Comparison of ENCODE assay signal across 8 cellular contexts in the genomic region with DNA sequence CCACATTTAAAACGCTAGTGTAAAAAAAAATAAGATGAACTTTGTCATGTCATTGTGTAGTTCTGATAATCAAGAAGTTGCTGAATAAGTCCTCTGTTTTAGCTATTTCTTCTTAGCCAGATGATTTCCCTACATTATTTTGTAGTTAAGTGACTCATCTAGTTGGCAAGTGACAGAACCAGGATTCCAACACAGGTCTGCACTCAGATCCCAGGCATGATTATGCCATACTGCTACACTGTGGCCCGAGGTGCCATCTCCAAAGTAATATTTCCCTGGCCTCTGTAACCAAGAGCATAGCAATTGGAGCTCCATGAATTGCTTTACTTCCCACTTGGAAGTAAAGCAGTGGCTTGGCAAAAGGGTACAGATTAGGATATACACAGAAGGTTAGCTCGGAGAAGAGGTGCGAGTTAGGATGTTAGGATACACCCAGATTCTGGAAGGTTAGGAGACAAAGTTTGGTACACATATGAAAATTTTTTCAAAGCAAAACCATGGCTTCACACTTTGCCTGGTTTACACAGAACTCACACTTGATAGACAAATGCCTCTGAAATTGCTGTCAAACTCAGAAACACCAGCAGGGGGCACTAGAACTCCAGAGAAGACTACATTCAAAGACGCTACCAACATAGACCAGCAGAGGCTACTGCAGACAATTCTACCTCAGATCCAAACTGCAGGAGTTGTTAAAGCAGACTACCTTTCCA. TPM values are rescaled to one million over a fixed set of nuclear protein-coding genes. Genes with fewer than 3 reads are reported as not detected.
DNase-seq lines count a peak whose midpoint lies in the region; ATAC-seq lines count a peak whose summit lies in the region.

No MANE protein-coding gene starts in this region.

- CTCF ChIA-PET in activated CD4-positive, alpha-beta memory T cell treated with anti-CD3 and anti-CD28 coated beads, Interleukin-2, amount 10 ng/mL, durations not matched to agents 7 days and 5 days (lab: Charles Lee): interaction anchor here (0.8 to 5.0 kb wide), 5 partner anchors 11 to 520 kb away, joined by 3 to 35 read pairs (median 7); no protein-coding TSS in a partner anchor

- no peaks in the 10 kb centered on the region for H3K4me1 ChIP-seq in CD4-positive, CD25-positive, alpha-beta regulatory T cell (ENCODE audit: control insufficient read depth, insufficient read depth, low read length, poor library complexity, severe bottlenecking)

- H3K9me3 Mint-ChIP-seq in CD4-positive, CD25-positive, alpha-beta regulatory T cell: peaks cover 0 to 1% (median 0%) of the 10 kb centered on the region in 7 donors
- no peaks in the 10 kb centered on the region for H3K9me3 Mint-ChIP-seq in activated CD4-positive, alpha-beta memory T cell treated with anti-CD3 and anti-CD28 coated beads, Interleukin-2, amount 10 ng/mL, durations not matched to agents 7 days and 5 days
- H3K9me3 Mint-ChIP-seq in effector memory CD8-positive, alpha-beta T cell: no peaks in the 10 kb centered on the region

- H3K4me3 ChIP-seq in CD4-positive, CD25-positive, alpha-beta regulatory T cell (ENCODE audit: low read depth, low read length): no peak overlapping the region

- POLR2A ChIA-PET in activated CD4-positive, alpha-beta memory T cell treated with anti-CD3 and anti-CD28 coated beads, Interleukin-2, amount 10 ng/mL, durations not matched to agents 7 days and 5 days (lab: Charles Lee): no interaction called here

- DNase-seq in CD4-positive, CD25-positive, alpha-beta regulatory T cell: peak; percentile 22 to 82 (median 64)
- DNase-seq in NCI-H774 (lab: John Stamatoyannopoulos, UW): peak; percentile 30
- peak; percentile 60 for DNase-seq in activated CD4-positive, alpha-beta memory T cell treated with anti-CD3 and anti-CD28 coated beads, Interleukin-2, amount 10 ng/mL, durations not matched to agents 7 days and 5 days
- DNase-seq in effector memory CD8-positive, alpha-beta T cell: peak; percentile 21 to 44 (median 35)
- peak; percentile 69 for DNase-seq in midbrain (lab: John Stamatoyannopoulos, UW)
- DNase-seq in stimulated activated naive CD4-positive, alpha-beta T cell treated with Interleukin-2 at 50 U/mL for 16 hours (lab: John Stamatoyannopoulos, UW): peak; percentile 30

- no peaks in the 10 kb centered on the region for H3K4me1 Mint-ChIP-seq in CD4-positive, CD25-positive, alpha-beta regulatory T cell
- no peaks in the 10 kb centered on the region for H3K4me1 Mint-ChIP-seq in activated CD4-positive, alpha-beta memory T cell treated with anti-CD3 and anti-CD28 coated beads, Interleukin-2, amount 10 ng/mL, durations not matched to agents 7 days and 5 days
- H3K4me1 Mint-ChIP-seq in effector memory CD8-positive, alpha-beta T cell (ENCODE audit: low read depth in 2 of 2): no peaks in the 10 kb centered on the region

- H3K9me3 ChIP-seq in CD4-positive, CD25-positive, alpha-beta regulatory T cell (ENCODE audit: control insufficient read depth in 2 of 2, low read length in 2 of 2): no peaks in the 10 kb centered on the region

- no peak overlapping the region for H3K27ac Mint-ChIP-seq in CD4-positive, CD25-positive, alpha-beta regulatory T cell
- no peak overlapping the region for H3K27ac Mint-ChIP-seq in activated CD4-positive, alpha-beta memory T cell treated with anti-CD3 and anti-CD28 coated beads, Interleukin-2, amount 10 ng/mL, durations not matched to agents 7 days and 5 days
- H3K27ac Mint-ChIP-seq in effector memory CD8-positive, alpha-beta T cell: no peak overlapping the region

- no peak overlapping the region for H3K4me3 Mint-ChIP-seq in CD4-positive, CD25-positive, alpha-beta regulatory T cell
- no peak overlapping the region for H3K4me3 Mint-ChIP-seq in activated CD4-positive, alpha-beta memory T cell treated with anti-CD3 and anti-CD28 coated beads, Interleukin-2, amount 10 ng/mL, durations not matched to agents 7 days and 5 days
- no peak overlapping the region for H3K4me3 Mint-ChIP-seq in effector memory CD8-positive, alpha-beta T cell

- H3K27me3 ChIP-seq in CD4-positive, CD25-positive, alpha-beta regulatory T cell (ENCODE audit: control insufficient read depth, insufficient read depth, low read length): no peaks in the 10 kb centered on the region

- no peak overlapping the region for H3K27ac ChIP-seq in CD4-positive, CD25-positive, alpha-beta regulatory T cell (ENCODE audit: insufficient read depth, low read length, poor library complexity, severe bottlenecking)

- H3K27me3 Mint-ChIP-seq in CD4-positive, CD25-positive, alpha-beta regulatory T cell: no peaks in the 10 kb centered on the region
- peaks cover 14% of the 10 kb centered on the region for H3K27me3 Mint-ChIP-seq in activated CD4-positive, alpha-beta memory T cell treated with anti-CD3 and anti-CD28 coated beads, Interleukin-2, amount 10 ng/mL, durations not matched to agents 7 days and 5 days
- no peaks in the 10 kb centered on the region for H3K27me3 Mint-ChIP-seq in effector memory CD8-positive, alpha-beta T cell

- H3K36me3 Mint-ChIP-seq in CD4-positive, CD25-positive, alpha-beta regulatory T cell: no peaks in the 10 kb centered on the region
- no peaks in the 10 kb centered on the region for H3K36me3 Mint-ChIP-seq in activated CD4-positive, alpha-beta memory T cell treated with anti-CD3 and anti-CD28 coated beads, Interleukin-2, amount 10 ng/mL, durations not matched to agents 7 days and 5 days (ENCODE audit: low read depth)
- H3K36me3 Mint-ChIP-seq in effector memory CD8-positive, alpha-beta T cell (ENCODE audit: insufficient read depth): no peaks in the 10 kb centered on the region

- no peaks in the 10 kb centered on the region for H3K36me3 ChIP-seq in CD4-positive, CD25-positive, alpha-beta regulatory T cell (ENCODE audit: control insufficient read depth, insufficient read depth, low read length)

- ATAC-seq in CD4-positive, CD25-positive, alpha-beta regulatory T cell (ENCODE audit: low read depth in 2 of 2): peak in 1 of 2 donors; percentile 44
- ATAC-seq in GM19395 (IDR thresholded peaks at IDR 0.05; ENCODE audit: unreplicated experiment): peak; percentile 69
- ATAC-seq in HG03558 (IDR thresholded peaks at IDR 0.05; ENCODE audit: extremely low read depth, unreplicated experiment): peak; percentile 43
- ATAC-seq in effector memory CD8-positive, alpha-beta T cell (replicated peaks): peak; percentile 62

RNA-seq across cellular contexts. Expression of a gene that starts 41.4 kb away (rescaled TPM):
- not detected for total RNA-seq in CD4-positive, CD25-positive, alpha-beta regulatory T cell
- not detected for polyA plus RNA-seq in CD4-positive, CD25-positive, alpha-beta regulatory T cell
- total RNA-seq in activated CD4-positive, alpha-beta memory T cell treated with anti-CD3 and anti-CD28 coated beads, Interleukin-2, amount 10 ng/mL, durations not matched to agents 7 days and 5 days: not detected

RNA-seq across cellular contexts. Expression of a gene that starts 46.5 kb away (rescaled TPM):
- 0.22 TPM for total RNA-seq in CD4-positive, CD25-positive, alpha-beta regulatory T cell
- polyA plus RNA-seq in CD4-positive, CD25-positive, alpha-beta regulatory T cell: not detected
- total RNA-seq in activated CD4-positive, alpha-beta memory T cell treated with anti-CD3 and anti-CD28 coated beads, Interleukin-2, amount 10 ng/mL, durations not matched to agents 7 days and 5 days: not detected

RNA-seq across cellular contexts. Expression of a gene that starts 48.8 kb away (rescaled TPM):
- 0.17 TPM for total RNA-seq in CD4-positive, CD25-positive, alpha-beta regulatory T cell
- polyA plus RNA-seq in CD4-positive, CD25-positive, alpha-beta regulatory T cell: 1 to 10 TPM in 2 of 4 donors, under 1 TPM in 2; 0.41 to 4.2 (median 1.8) TPM
- not detected for total RNA-seq in activated CD4-positive, alpha-beta memory T cell treated with anti-CD3 and anti-CD28 coated beads, Interleukin-2, amount 10 ng/mL, durations not matched to agents 7 days and 5 days
